11 cellular contexts compared by ENCODE assay signal in the genomic region with DNA sequence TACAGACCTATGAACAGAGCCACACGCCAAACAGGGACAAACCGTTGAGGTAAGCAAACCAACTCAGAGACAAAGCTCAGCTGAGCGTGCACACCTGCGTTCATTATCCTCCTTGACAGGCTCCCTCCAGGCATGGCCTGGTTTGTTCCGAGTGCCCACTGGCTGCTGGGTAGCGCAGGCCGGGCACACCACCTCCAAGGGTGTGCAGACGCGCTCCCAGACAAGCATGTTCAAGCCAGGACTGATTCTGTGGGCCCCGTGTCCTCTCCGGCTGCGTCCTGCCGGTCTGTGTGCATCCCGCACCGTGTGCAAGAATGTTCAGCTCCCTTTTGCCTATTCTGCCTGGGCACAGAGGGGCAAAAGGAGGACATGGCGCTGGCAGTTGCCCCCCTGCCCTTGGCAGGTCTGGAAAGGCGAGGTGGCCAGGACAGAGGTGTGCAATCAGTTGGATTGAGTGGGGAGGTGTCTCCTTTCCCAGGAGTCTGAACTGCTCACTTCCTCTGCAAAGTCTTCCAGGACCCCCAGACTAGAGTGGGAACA. TPM values are rescaled to one million over a fixed set of nuclear protein-coding genes. Genes with fewer than 3 reads are reported as not detected.
DNase-seq lines count a peak whose midpoint lies in the region; ATAC-seq and TF ChIP-seq lines count a peak whose summit lies in the region.
"Had no signal": no experiment of that assay in that cellular context is flagged by ENCODE, and none has a peak within 500 bp of the region (broad histone marks: within the 10 kb centered on the region; RNA-seq: fewer than 3 reads in every experiment).

No MANE protein-coding gene starts in this region.

- H3K4me3 ChIP-seq in IMR-90 (ENCODE audit: insufficient read depth, low read depth, low read length), result no peak overlapping the region
- peak overlapping the region; percentile 4; the same call in 1 of the 2 replicates for H3K4me3 ChIP-seq in iPS DF 6.9 (ENCODE audit: low read length)

- H4K91ac ChIP-seq in IMR-90 (ENCODE audit: insufficient read depth, low read depth, low read length), result no peak overlapping the region

- POLR2A ChIA-PET in GM10248 (lab: Yijun Ruan, JAX), result no interaction called here
- POLR2A ChIA-PET in IMR-90 (lab: Charles Lee; ENCODE audit: unreplicated experiment), result no interaction called here

- H3K9me3 Mint-ChIP-seq in progenitor cell of endocrine pancreas (ENCODE audit: low read depth), result no peaks in the 10 kb centered on the region
- H3K9me3 Mint-ChIP-seq: effector memory CD8-positive, alpha-beta T cell had no signal

- H3K27me3 ChIP-seq in IMR-90 (ENCODE audit: control insufficient read depth, insufficient read depth, low read length), result peaks cover 53% of the 10 kb centered on the region
- H3K27me3 ChIP-seq in iPS DF 6.9 (ENCODE audit: control insufficient read depth, insufficient read depth, low read length), result peaks cover 53% of the 10 kb centered on the region
- H3K27me3 ChIP-seq: Peyer's patch had no signal

- no peak overlapping the region for H3K56ac ChIP-seq in IMR-90 (ENCODE audit: extremely low read depth, insufficient read depth, low read length)

- peaks cover 5% of the 10 kb centered on the region for H3K36me3 ChIP-seq in IMR-90 (ENCODE audit: control insufficient read depth, insufficient read depth, low read length)
- no peaks in the 10 kb centered on the region for H3K36me3 ChIP-seq in iPS DF 6.9 (ENCODE audit: control insufficient read depth, insufficient read depth, low read length)
- H3K36me3 ChIP-seq: Peyer's patch had no signal

- H3K27ac Mint-ChIP-seq in progenitor cell of endocrine pancreas, result peak overlapping the region; percentile 92
- H3K27ac Mint-ChIP-seq: effector memory CD8-positive, alpha-beta T cell had no signal

- H3K18ac ChIP-seq in IMR-90 (ENCODE audit: low read depth, low read length), result no peak overlapping the region

- TF ChIP-seq CTCF in GM10248 (IDR thresholded peaks at IDR 0.05; ENCODE audit: control extremely low read depth, extremely low read depth, low read depth, missing control alignments) (no peak), IMR-90 (conservative IDR thresholded peaks at IDR 0.05; ENCODE audit: low read depth, low read length) (no peak), progenitor cell of endocrine pancreas (IDR thresholded peaks at IDR 0.05; ENCODE audit: unreplicated experiment) (no peak)

- BruUV-seq in IMR-90 (replicated peaks; lab: Mats Ljungman, UMichigan), result no TSS peak

- H3K23ac ChIP-seq in IMR-90 (ENCODE audit: low read depth, low read length), result 0 out of 2 replicates have a peak overlapping the region, but pooled peaks have one; percentile 46

- no peak overlapping the region for H4K8ac ChIP-seq in IMR-90 (ENCODE audit: low read depth in 2 of 2, low read length in 2 of 2)

- no peak overlapping the region for H2AK9ac ChIP-seq in IMR-90 (replicated peaks; ENCODE audit: low read depth, low read length, poor library complexity)

- no peak for TF ChIP-seq RAD21 in IMR-90 (IDR thresholded peaks at IDR 0.05; ENCODE audit: low read length)

- no peak for ATAC-seq in IMR-90 (ENCODE audit: low read depth)
- ATAC-seq: effector memory CD8-positive, alpha-beta T cell had no signal

- no peak overlapping the region for H2BK20ac ChIP-seq in IMR-90 (ENCODE audit: low read depth, low read length)

- peaks cover 6% of the 10 kb centered on the region for H3K36me3 Mint-ChIP-seq in progenitor cell of endocrine pancreas (ENCODE audit: insufficient read depth)

- H3K4me1 Mint-ChIP-seq in progenitor cell of endocrine pancreas (ENCODE audit: low read depth), result peaks cover 19% of the 10 kb centered on the region

- no peak overlapping the region for H2BK15ac ChIP-seq in IMR-90 (ENCODE audit: low read depth, low read length)

- no peak overlapping the region for H2AK5ac ChIP-seq in IMR-90 (ENCODE audit: low read depth, low read length)

- peaks cover 75% of the 10 kb centered on the region for H3K27me3 Mint-ChIP-seq in progenitor cell of endocrine pancreas

- H3K27ac ChIP-seq in IMR-90 (ENCODE audit: insufficient read depth, low read length) (no peak overlapping the region), iPS DF 6.9 (ENCODE audit: low read length) (no peak overlapping the region)
- H3K27ac ChIP-seq: skin epidermis had no signal

- no peak overlapping the region for H3K4ac ChIP-seq in IMR-90 (ENCODE audit: low read depth, low read length)

- peak overlapping the region; percentile 73 for H3K4me3 Mint-ChIP-seq in progenitor cell of endocrine pancreas (ENCODE audit: low read depth)

- in situ Hi-C loops in IMR-90 (cut with MboI; ENCODE audit: low sequenced_read_pairs), result no loop called here

- no peak overlapping the region for H4K5ac ChIP-seq in IMR-90 (ENCODE audit: low read depth, low read length)

- H3K4me2 ChIP-seq in IMR-90 (ENCODE audit: low read depth, low read length), result no peak overlapping the region; the same call in 1 of the 2 replicates

- H2AFZ ChIP-seq in IMR-90 (replicated peaks; ENCODE audit: low read length, poor library complexity), result no peak overlapping the region

- no peak overlapping the region for H3K9ac ChIP-seq in IMR-90 (ENCODE audit: low read depth, low read length)

- dilution Hi-C loops in IMR-90 (cut with HindIII; ENCODE audit: low sequenced_read_pairs, unreplicated experiment), result no loop called here

- CTCF ChIA-PET in GM10248 (lab: Yijun Ruan, JAX), result interaction anchor here (1.2 to 2.3 kb wide), 3 partner anchors 8 to 19 kb away, joined by 3 to 7 read pairs (median 4); no protein-coding TSS in a partner anchor
- CTCF ChIA-PET in IMR-90 (lab: Yijun Ruan, JAX), result no interaction called here

- H3K9me3 ChIP-seq in IMR-90 (ENCODE audit: control insufficient read depth, insufficient read depth, low read length), result no peaks in the 10 kb centered on the region
- no peaks in the 10 kb centered on the region for H3K9me3 ChIP-seq in iPS DF 6.9 (ENCODE audit: control insufficient read depth, insufficient read depth, low read length)

- 62% methylated on average over 7 of the region's 17 CpGs; no CpG with 5 or more reads in 1 of the 2 experiments for WGBS in IMR-90 (ENCODE audit: extremely low coverage in 2 of 2, insufficient read length in 1 of 2), 2 experiments
- no CpG with 5 or more reads among the region's 17 CpGs for WGBS in iPS DF 6.9 (ENCODE audit: insufficient coverage, insufficient read length)

- DNase-seq in GM10248 (ENCODE audit: extremely low spot score), result peak; percentile 15
- DNase-seq in IMR-90, result no peak
- DNase-seq in iPS DF 6.9 (ENCODE audit: low read depth, low spot score), result no peak
- no peak for DNase-seq in progenitor cell of endocrine pancreas (ENCODE audit: low spot score, unreplicated experiment)
- no peak for DNase-seq in activated CD4-positive, alpha-beta T cell treated with anti-CD3 and anti-CD28 coated beads, Interleukin-2, amount 50 U/mL, for 48 hours
- no peak for DNase-seq in HT-29 (ENCODE audit: low spot score)
- no peak for DNase-seq in HCEC 1CT
- DNase-seq: activated naive CD4-positive, alpha-beta T cell treated with Interleukin-2 at 50 U/mL for 16 hours; effector memory CD8-positive, alpha-beta T cell had no signal

- H2BK120ac ChIP-seq in IMR-90 (ENCODE audit: low read depth, low read length), result no peak overlapping the region

- H3K4me1 ChIP-seq in IMR-90 (ENCODE audit: control insufficient read depth, insufficient read depth, low read length) (no peaks in the 10 kb centered on the region; the same call in 1 of the 2 replicates), iPS DF 6.9 (ENCODE audit: control insufficient read depth, insufficient read depth, low read length) (0 out of 2 replicates have a peak, but pooled peaks cover 1% of the 10 kb centered on the region)

- no peak overlapping the region for H3K14ac ChIP-seq in IMR-90 (replicated peaks; ENCODE audit: low read depth, low read length)

- H3K79me1 ChIP-seq in IMR-90 (ENCODE audit: low read depth in 1 of 2, low read length in 2 of 2), result no peaks in the 10 kb centered on the region

- TF ChIP-seq POLR2A in IMR-90 (IDR thresholded peaks at IDR 0.05; ENCODE audit: low read depth, low read length), result no peak

- H2BK5ac ChIP-seq in IMR-90 (ENCODE audit: low read depth, low read length, poor library complexity, severe bottlenecking), result no peak overlapping the region

- H4K20me1 ChIP-seq in IMR-90 (ENCODE audit: insufficient read depth, low read length), result peaks cover 13% of the 10 kb centered on the region; the same call in 1 of the 2 replicates

- H3K9me1 ChIP-seq in IMR-90 (ENCODE audit: insufficient read depth, low read length), result no peaks in the 10 kb centered on the region

- intact Hi-C loops in IMR-90 (cut with micrococcal nuclease), result no loop called here

TF ChIP-seq in IMR-90, 13 proteins besides CTCF, POLR2A, EP300 and RAD21:
- no peak for TF ChIP-seq CEBPB (IDR thresholded peaks at IDR 0.05; ENCODE audit: low read depth, low read length)
- TF ChIP-seq MAZ (IDR thresholded peaks at IDR 0.05; ENCODE audit: borderline replicate concordance, low read depth, low read length), result no peak
- TF ChIP-seq, protein P1, sequence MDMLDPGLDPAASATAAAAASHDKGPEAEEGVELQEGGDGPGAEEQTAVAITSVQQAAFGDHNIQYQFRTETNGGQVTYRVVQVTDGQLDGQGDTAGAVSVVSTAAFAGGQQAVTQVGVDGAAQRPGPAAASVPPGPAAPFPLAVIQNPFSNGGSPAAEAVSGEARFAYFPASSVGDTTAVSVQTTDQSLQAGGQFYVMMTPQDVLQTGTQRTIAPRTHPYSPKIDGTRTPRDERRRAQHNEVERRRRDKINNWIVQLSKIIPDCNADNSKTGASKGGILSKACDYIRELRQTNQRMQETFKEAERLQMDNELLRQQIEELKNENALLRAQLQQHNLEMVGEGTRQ (IDR thresholded peaks at IDR 0.05; ENCODE audit: low read depth, low read length), result no peak
- TF ChIP-seq RCOR1 (IDR thresholded peaks at IDR 0.05; ENCODE audit: insufficient replicate concordance, low read length), result no peak
- TF ChIP-seq MAFK (IDR thresholded peaks at IDR 0.05; ENCODE audit: low read depth, low read length), result no peak

RNA-seq across cellular contexts. Expression of gene SMIM32, which starts 0.5 kb away (rescaled TPM):
- total RNA-seq in IMR-90 (2012; rRNA removed) (not detected in 2 replicates), progenitor cell of endocrine pancreas (0.79 and 1.1 TPM in 2 replicates)
- not detected in 2 replicates for polyA plus RNA-seq in IMR-90 (2012; rRNA removed)
- 0.02 TPM in 1 of 2 replicates, not detected in the other for polyA plus RNA-seq in IMR-90 (2012; cell fraction: cytosol; rRNA removed)
- not detected in 2 replicates for polyA plus RNA-seq in IMR-90 (2012; cell fraction: nucleus; rRNA removed; ENCODE audit: low replicate concordance)
- not detected in 2 replicates for total RNA-seq in HT-29 (2014; rRNA removed; shearing (Covaris generic))
